1 cellular context compared by ENCODE assay signal in genomic region chr11:47355283-47356128, GRCh38.
TF ChIP-seq lines count a peak whose summit lies in the region.

No MANE protein-coding gene starts in this region.

TF ChIP-seq in HCT116, 20 proteins besides CTCF, POLR2A, EP300 and RAD21 (continued from another document):
- TF ChIP-seq, protein P1, sequence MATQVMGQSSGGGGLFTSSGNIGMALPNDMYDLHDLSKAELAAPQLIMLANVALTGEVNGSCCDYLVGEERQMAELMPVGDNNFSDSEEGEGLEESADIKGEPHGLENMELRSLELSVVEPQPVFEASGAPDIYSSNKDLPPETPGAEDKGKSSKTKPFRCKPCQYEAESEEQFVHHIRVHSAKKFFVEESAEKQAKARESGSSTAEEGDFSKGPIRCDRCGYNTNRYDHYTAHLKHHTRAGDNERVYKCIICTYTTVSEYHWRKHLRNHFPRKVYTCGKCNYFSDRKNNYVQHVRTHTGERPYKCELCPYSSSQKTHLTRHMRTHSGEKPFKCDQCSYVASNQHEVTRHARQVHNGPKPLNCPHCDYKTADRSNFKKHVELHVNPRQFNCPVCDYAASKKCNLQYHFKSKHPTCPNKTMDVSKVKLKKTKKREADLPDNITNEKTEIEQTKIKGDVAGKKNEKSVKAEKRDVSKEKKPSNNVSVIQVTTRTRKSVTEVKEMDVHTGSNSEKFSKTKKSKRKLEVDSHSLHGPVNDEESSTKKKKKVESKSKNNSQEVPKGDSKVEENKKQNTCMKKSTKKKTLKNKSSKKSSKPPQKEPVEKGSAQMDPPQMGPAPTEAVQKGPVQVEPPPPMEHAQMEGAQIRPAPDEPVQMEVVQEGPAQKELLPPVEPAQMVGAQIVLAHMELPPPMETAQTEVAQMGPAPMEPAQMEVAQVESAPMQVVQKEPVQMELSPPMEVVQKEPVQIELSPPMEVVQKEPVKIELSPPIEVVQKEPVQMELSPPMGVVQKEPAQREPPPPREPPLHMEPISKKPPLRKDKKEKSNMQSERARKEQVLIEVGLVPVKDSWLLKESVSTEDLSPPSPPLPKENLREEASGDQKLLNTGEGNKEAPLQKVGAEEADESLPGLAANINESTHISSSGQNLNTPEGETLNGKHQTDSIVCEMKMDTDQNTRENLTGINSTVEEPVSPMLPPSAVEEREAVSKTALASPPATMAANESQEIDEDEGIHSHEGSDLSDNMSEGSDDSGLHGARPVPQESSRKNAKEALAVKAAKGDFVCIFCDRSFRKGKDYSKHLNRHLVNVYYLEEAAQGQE (IDR thresholded peaks at IDR 0.05; ENCODE audit: low read depth): no peak
- TF ChIP-seq, protein P2, sequence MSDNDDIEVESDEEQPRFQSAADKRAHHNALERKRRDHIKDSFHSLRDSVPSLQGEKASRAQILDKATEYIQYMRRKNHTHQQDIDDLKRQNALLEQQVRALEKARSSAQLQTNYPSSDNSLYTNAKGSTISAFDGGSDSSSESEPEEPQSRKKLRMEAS (IDR thresholded peaks at IDR 0.05): no peak
- TF ChIP-seq SRF (IDR thresholded peaks at IDR 0.05; ENCODE audit: low read depth): no peak
- peak; percentile 93 for TF ChIP-seq TCF7L2 (IDR thresholded peaks at IDR 0.05; ENCODE audit: borderline replicate concordance, extremely low read depth, insufficient read depth, insufficient read length)
TF ChIP-seq in HCT116: peak in this region for 7.
